25 cellular contexts compared by ENCODE assay signal in the genomic region with DNA sequence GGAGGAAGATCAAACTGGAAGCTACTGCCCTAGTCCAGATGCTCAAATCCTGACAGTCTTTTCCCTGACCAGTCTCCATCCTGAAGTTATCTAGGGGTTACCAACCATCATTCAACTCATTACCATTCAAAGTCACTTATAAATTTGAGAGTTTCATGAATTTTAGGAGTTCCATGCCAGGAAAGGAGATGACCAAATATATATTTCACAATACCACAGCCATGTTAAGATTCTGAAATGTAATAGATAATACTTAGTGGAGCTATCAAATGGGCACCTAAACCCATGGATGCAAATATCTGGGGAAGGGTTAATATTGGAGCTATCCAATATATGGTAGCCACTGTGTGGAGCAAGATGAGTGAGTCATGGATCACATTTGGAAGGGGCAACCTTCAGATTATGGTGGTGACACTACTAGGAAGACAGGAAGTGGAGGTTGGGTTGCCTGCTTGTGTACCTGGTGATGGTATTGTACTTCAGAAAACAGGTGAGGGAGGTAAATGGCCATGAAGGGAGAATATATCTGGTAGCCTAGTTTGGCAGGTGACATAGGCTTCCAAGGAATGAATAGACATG.
"Had no signal": no experiment of that assay in that cellular context is flagged by ENCODE, and none has a peak within 500 bp of the region (broad histone marks: within the 10 kb centered on the region; RNA-seq: fewer than 3 reads in every experiment).

No MANE protein-coding gene starts in this region.

- H2AFZ ChIP-seq: hepatocyte had no signal

- H3K36me3 ChIP-seq: ovary had no signal

- H3K4me2 ChIP-seq: hepatocyte, smooth muscle cell had no signal

- H3K4me3 ChIP-seq: body of pancreas, hepatocyte, left lung, lung, ovary, sigmoid colon, smooth muscle cell, testis, vagina had no signal

- H3K4me1 Mint-ChIP-seq: activated CD4-positive, alpha-beta T cell treated with anti-CD3 and anti-CD28 coated beads, Interleukin-2, amount 10 ng/mL, durations not matched to agents 24 days and 14 days; mesothelial cell of epicardium; stimulated activated memory B cell treated with anti-CD40 and anti-IgM and Interleukin-4, amounts not matched to agents 10 μg/mL and 1 μg/mL and 100 μg/mL, for 72 hours had no signal

- H3K27ac ChIP-seq: body of pancreas, foreskin keratinocyte, hepatocyte, left lung, ovary, sigmoid colon, testis, vagina had no signal

- H3K27me3 ChIP-seq: body of pancreas, foreskin keratinocyte, hepatocyte, left lung, ovary, sigmoid colon, testis, vagina had no signal

- H3K4me3 Mint-ChIP-seq: activated CD4-positive, alpha-beta T cell treated with anti-CD3 and anti-CD28 coated beads, Interleukin-2, amount 10 ng/mL, durations not matched to agents 24 days and 14 days; activated CD8-positive, alpha-beta T cell treated with anti-CD3 and anti-CD28 coated beads for 36 hours; activated naive CD8-positive, alpha-beta T cell treated with anti-CD3 and anti-CD28 coated beads for 36 hours; immature natural killer cell; mesothelial cell of epicardium; natural killer cell; stimulated activated memory B cell treated with anti-CD40 and anti-IgM and Interleukin-4, amounts not matched to agents 10 μg/mL and 1 μg/mL and 100 μg/mL, for 72 hours had no signal

- DNase-seq: activated CD4-positive, alpha-beta T cell treated with anti-CD3 and anti-CD28 coated beads, Interleukin-2, amount 10 ng/mL, durations not matched to agents 24 days and 14 days; activated CD8-positive, alpha-beta T cell treated with anti-CD3 and anti-CD28 coated beads for 36 hours; activated naive CD8-positive, alpha-beta T cell treated with anti-CD3 and anti-CD28 coated beads for 36 hours; activated T-cell treated with anti-CD3 and anti-CD28 coated beads, Interleukin-2, amount 50 U/mL, for 1 hour; body of pancreas; dermis blood vessel endothelial cell; effector CD8-positive, alpha-beta T cell; foreskin keratinocyte; immature natural killer cell; kidney glomerular epithelial cell; left lung; natural killer cell; ovary; sigmoid colon; stimulated activated CD4-positive, alpha-beta T cell treated with anti-CD3 and anti-CD28 coated beads, Interleukin-15, amount 100 ng/mL, for 24 hours; SW 1271; T-helper 2 cell; testis; trophoblast cell had no signal

- H3K27ac Mint-ChIP-seq: activated CD4-positive, alpha-beta T cell treated with anti-CD3 and anti-CD28 coated beads, Interleukin-2, amount 10 ng/mL, durations not matched to agents 24 days and 14 days; activated CD8-positive, alpha-beta T cell treated with anti-CD3 and anti-CD28 coated beads for 36 hours; mesothelial cell of epicardium; stimulated activated memory B cell treated with anti-CD40 and anti-IgM and Interleukin-4, amounts not matched to agents 10 μg/mL and 1 μg/mL and 100 μg/mL, for 72 hours had no signal

- H3K4me1 ChIP-seq: body of pancreas, foreskin keratinocyte, left lung, sigmoid colon, testis, vagina had no signal

- ATAC-seq: activated CD8-positive, alpha-beta T cell treated with anti-CD3 and anti-CD28 coated beads for 36 hours; body of pancreas; foreskin keratinocyte; left lung; natural killer cell; stimulated activated memory B cell treated with anti-CD40 and anti-IgM and Interleukin-4, amounts not matched to agents 10 μg/mL and 1 μg/mL and 100 μg/mL, for 72 hours had no signal

- H3K9me3 ChIP-seq: testis had no signal

- H3K27me3 Mint-ChIP-seq: activated CD4-positive, alpha-beta T cell treated with anti-CD3 and anti-CD28 coated beads, Interleukin-2, amount 10 ng/mL, durations not matched to agents 24 days and 14 days; activated CD8-positive, alpha-beta T cell treated with anti-CD3 and anti-CD28 coated beads for 36 hours; activated naive CD8-positive, alpha-beta T cell treated with anti-CD3 and anti-CD28 coated beads for 36 hours; stimulated activated memory B cell treated with anti-CD40 and anti-IgM and Interleukin-4, amounts not matched to agents 10 μg/mL and 1 μg/mL and 100 μg/mL, for 72 hours had no signal
